Comparison of ENCODE assay signal across 12 cellular contexts in the genomic region with DNA sequence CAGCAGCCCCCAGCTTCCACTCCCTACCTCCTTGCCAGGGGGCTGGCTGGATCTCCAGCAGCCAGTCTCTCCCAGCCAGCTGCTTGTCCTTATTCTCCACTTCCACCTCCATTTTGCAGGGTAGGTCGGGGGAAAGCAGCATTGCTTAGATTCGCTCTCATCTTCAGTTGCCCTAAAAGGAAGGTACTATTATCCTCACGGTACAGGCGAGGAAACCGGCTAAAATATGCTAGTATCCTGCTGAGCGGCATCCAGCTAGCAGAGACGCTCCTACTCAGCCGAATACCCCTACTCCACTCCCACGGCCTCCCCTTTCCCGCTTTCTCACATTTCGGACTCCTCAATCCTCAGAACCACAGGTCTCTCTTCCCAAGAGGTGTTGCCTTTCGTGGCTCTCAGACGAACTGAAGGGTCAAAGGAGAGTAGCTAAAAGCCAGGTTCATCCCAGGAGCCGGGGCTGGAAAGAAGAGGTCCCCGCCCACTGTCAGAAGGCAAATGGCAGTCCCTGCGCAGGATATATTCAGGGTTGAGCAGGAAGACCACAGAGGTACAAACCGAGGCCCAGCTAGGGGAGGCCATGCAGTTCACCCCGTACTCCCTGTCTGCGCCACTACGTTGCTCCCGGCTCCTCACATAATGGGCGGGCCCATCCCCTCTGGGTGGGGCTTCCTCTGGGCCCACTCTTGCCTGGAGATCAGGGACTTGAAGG. TPM values are rescaled to one million over a fixed set of nuclear protein-coding genes. Genes with fewer than 3 reads are reported as not detected.
DNase-seq lines count a peak whose midpoint lies in the region; ATAC-seq and TF ChIP-seq lines count a peak whose summit lies in the region.
"Had no signal": no experiment of that assay in that cellular context is flagged by ENCODE, and none has a peak within 500 bp of the region (broad histone marks: within the 10 kb centered on the region; RNA-seq: fewer than 3 reads in every experiment).

No MANE protein-coding gene starts in this region.

- H3K79me1 ChIP-seq in mesenchymal stem cell (replicated peaks; ENCODE audit: low read length, poor library complexity, severe bottlenecking) = no peaks in the 10 kb centered on the region

- H3K36me3 ChIP-seq in breast epithelium = no peaks in the 10 kb centered on the region
- H3K36me3 ChIP-seq in mesenchymal stem cell (ENCODE audit: control insufficient read depth in 1 of 2, insufficient read depth in 2 of 2, low read depth in 1 of 2, low read length in 2 of 2) = no peaks in the 10 kb centered on the region
- no peaks in the 10 kb centered on the region for H3K36me3 ChIP-seq in thyroid gland
- H3K36me3 ChIP-seq: heart left ventricle had no signal

- no peaks in the 10 kb centered on the region for H3K4me1 Mint-ChIP-seq in MCF 10A (ENCODE audit: insufficient read depth, unreplicated experiment)
- H3K4me1 Mint-ChIP-seq in activated B cell treated with CpG ODN at 0.5 μM for 24 hours = peaks cover 15% of the 10 kb centered on the region
- peaks cover 11% of the 10 kb centered on the region for H3K4me1 Mint-ChIP-seq in memory B cell

- H3K27ac Mint-ChIP-seq in MCF 10A (ENCODE audit: low read depth, unreplicated experiment) = no peak overlapping the region
- H3K27ac Mint-ChIP-seq in activated B cell treated with CpG ODN at 0.5 μM for 24 hours = no peak overlapping the region
- no peak overlapping the region for H3K27ac Mint-ChIP-seq in memory B cell

- H3K23ac ChIP-seq in mesenchymal stem cell (ENCODE audit: low read length in 2 of 2) = no peak overlapping the region

- H3K4me3 ChIP-seq in breast epithelium (no peak overlapping the region), mesenchymal stem cell (ENCODE audit: insufficient read depth in 1 of 2, low read depth in 1 of 2, low read length in 2 of 2) (no peak overlapping the region), thyroid gland (replicated peaks in 1 of 3) (no peak overlapping the region)
- H3K4me3 ChIP-seq: heart left ventricle, lung had no signal

- no peak overlapping the region for H3K14ac ChIP-seq in mesenchymal stem cell (ENCODE audit: low read length in 2 of 2)

- ATAC-seq in activated B cell treated with CpG ODN at 0.5 μM for 24 hours (ENCODE audit: low read depth) (no peak), memory B cell (ENCODE audit: low read depth) (no peak), HG03175 (IDR thresholded peaks at IDR 0.05; ENCODE audit: unreplicated experiment) (no peak)

- no peak for DNase-seq in MCF 10A (ENCODE audit: unreplicated experiment)
- no peak for DNase-seq in breast epithelium (ENCODE audit: low spot score in 2 of 2)
- no peak for DNase-seq in activated B cell treated with CpG ODN at 0.5 μM for 24 hours
- no peak for DNase-seq in memory B cell (ENCODE audit: low spot score in 2 of 2)
- DNase-seq in mesenchymal stem cell = no peak
- no peak for DNase-seq in COR-L47 (lab: John Stamatoyannopoulos, UW)
- no peak for DNase-seq in thyroid gland
- DNase-seq: HCEC 1CT, NCI-H2171 had no signal

- no peak overlapping the region for H3K4me2 ChIP-seq in mesenchymal stem cell (ENCODE audit: low read length, poor library complexity, severe bottlenecking)

- H2BK120ac ChIP-seq in mesenchymal stem cell (ENCODE audit: low read depth, low read length) = no peak overlapping the region

- H3K27ac ChIP-seq in breast epithelium = no peak overlapping the region
- no peak overlapping the region for H3K27ac ChIP-seq in mesenchymal stem cell (ENCODE audit: low read length, poor library complexity, severe bottlenecking)
- no peak overlapping the region for H3K27ac ChIP-seq in thyroid gland
- H3K27ac ChIP-seq: heart left ventricle had no signal

- no peak overlapping the region for H3K4ac ChIP-seq in mesenchymal stem cell (ENCODE audit: low read depth in 1 of 2, low read length in 2 of 2)

- H3K36me3 Mint-ChIP-seq in MCF 10A (ENCODE audit: insufficient read depth, unreplicated experiment) (peaks cover 17% of the 10 kb centered on the region), activated B cell treated with CpG ODN at 0.5 μM for 24 hours (ENCODE audit: low read depth) (no peaks in the 10 kb centered on the region), memory B cell (no peaks in the 10 kb centered on the region)

- no peak for TF ChIP-seq POLR2A in breast epithelium (IDR thresholded peaks at IDR 0.05)
- TF ChIP-seq POLR2A in thyroid gland (IDR thresholded peaks at IDR 0.05) = no peak

- H3K4me3 Mint-ChIP-seq in MCF 10A (ENCODE audit: unreplicated experiment) (peak overlapping the region; percentile 39), activated B cell treated with CpG ODN at 0.5 μM for 24 hours (peak overlapping the region; percentile 53), memory B cell (peak overlapping the region; percentile 71)

- no peak overlapping the region for H2BK15ac ChIP-seq in mesenchymal stem cell (ENCODE audit: low read depth, poor library complexity, severe bottlenecking)

- no peak overlapping the region for H2AFZ ChIP-seq in mesenchymal stem cell (ENCODE audit: low read depth, low read length)

- no peak overlapping the region for H2BK12ac ChIP-seq in mesenchymal stem cell (ENCODE audit: low read length in 2 of 2)

- no peak overlapping the region for H2BK5ac ChIP-seq in mesenchymal stem cell (ENCODE audit: low read depth, low read length, poor library complexity, severe bottlenecking)

- H3K9me3 ChIP-seq in breast epithelium = no peaks in the 10 kb centered on the region
- H3K9me3 ChIP-seq in mesenchymal stem cell (ENCODE audit: control insufficient read depth, low read length) = no peaks in the 10 kb centered on the region
- no peaks in the 10 kb centered on the region for H3K9me3 ChIP-seq in thyroid gland
- H3K9me3 ChIP-seq: heart left ventricle had no signal

- H3K27me3 ChIP-seq in breast epithelium (peaks cover 3 to 36% of the 10 kb centered on the region in 2 donors), mesenchymal stem cell (ENCODE audit: control insufficient read depth in 1 of 2, insufficient read depth in 1 of 2, low read length in 2 of 2) (peaks cover 44 to 55% of the 10 kb centered on the region in 2 experiments), thyroid gland (peaks cover 6% of the 10 kb centered on the region)

- no peak overlapping the region for H2AK5ac ChIP-seq in mesenchymal stem cell (ENCODE audit: low read length, severe bottlenecking)

- H4K8ac ChIP-seq in mesenchymal stem cell (ENCODE audit: low read length) = no peak overlapping the region

- H3K4me1 ChIP-seq in breast epithelium = peaks cover 0 to 5% of the 10 kb centered on the region in 2 donors
- H3K4me1 ChIP-seq in mesenchymal stem cell (ENCODE audit: control insufficient read depth, insufficient read depth, low read depth, low read length) = peaks cover 14% of the 10 kb centered on the region
- peaks cover 3 to 14% of the 10 kb centered on the region in 2 donors for H3K4me1 ChIP-seq in thyroid gland

- WGBS in mesenchymal stem cell = 70% methylated on average over 22 of the region's 22 CpGs
- 58 to 64% methylated on average over 21 to 22 of the region's 22 CpGs for WGBS in thyroid gland, 2 donors

- no peak overlapping the region for H3K9ac ChIP-seq in mesenchymal stem cell (ENCODE audit: low read length)

- POLR2A ChIA-PET in MCF 10A (lab: Yijun Ruan, JAX) (interaction anchor here (1.0 kb wide), 1 partner anchor 14 kb away, joined by 3 read pairs; no protein-coding TSS in a partner anchor), activated B cell treated with CpG ODN at 0.5 μM for 24 hours (lab: Charles Lee) (no interaction called here)

- no TSS peak for BruUV-seq in MCF 10A (replicated peaks; lab: Mats Ljungman, UMichigan)

- CTCF ChIA-PET in MCF 10A (lab: Yijun Ruan, JAX) = interaction anchor here (0.6 to 1.1 kb wide), 4 partner anchors 9 to 154 kb away, joined by 3 to 4 read pairs (median 4); no protein-coding TSS in a partner anchor
- CTCF ChIA-PET in activated B cell treated with CpG ODN at 0.5 μM for 24 hours (lab: Charles Lee) = interaction anchor here (0.7 to 2.0 kb wide), 16 partner anchors 10 to 455 kb away, joined by 3 to 53 read pairs (median 4); no protein-coding TSS in a partner anchor

- TF ChIP-seq CTCF in MCF 10A (IDR thresholded peaks at IDR 0.05; ENCODE audit: unreplicated experiment) = no peak
- no peak for TF ChIP-seq CTCF in breast epithelium (IDR thresholded peaks at IDR 0.05)
- no peak for TF ChIP-seq CTCF in activated B cell treated with CpG ODN at 0.5 μM for 24 hours (IDR thresholded peaks at IDR 0.05)
- no peak for TF ChIP-seq CTCF in thyroid gland (IDR thresholded peaks at IDR 0.05)

- intact Hi-C loops in MCF 10A (cut with micrococcal nuclease) (loop anchor here (1.0 kb wide), 1 partner anchor 135 kb away; no protein-coding TSS in a partner anchor), breast epithelium (cut with DNase I; ENCODE audit: low total_unique reads) (no loop called here), activated B cell treated with CpG ODN at 0.5 μM for 24 hours (cut with micrococcal nuclease) (loop anchor here (1.0 to 5.0 kb wide), 4 partner anchors 47 to 452 kb away; no protein-coding TSS in a partner anchor), thyroid gland (cut with DNase I) (no loop called here)

- H3K18ac ChIP-seq in mesenchymal stem cell (ENCODE audit: low read depth in 1 of 2, low read length in 2 of 2) = no peak overlapping the region

- H4K91ac ChIP-seq in mesenchymal stem cell (ENCODE audit: low read length) = no peak overlapping the region

- H3K27me3 Mint-ChIP-seq in MCF 10A (ENCODE audit: insufficient read depth, unreplicated experiment) (peaks cover 12% of the 10 kb centered on the region), activated B cell treated with CpG ODN at 0.5 μM for 24 hours (peaks cover 36% of the 10 kb centered on the region), memory B cell (peaks cover 19% of the 10 kb centered on the region)

- H3K9me3 Mint-ChIP-seq in MCF 10A (ENCODE audit: unreplicated experiment) (no peaks in the 10 kb centered on the region), activated B cell treated with CpG ODN at 0.5 μM for 24 hours (no peaks in the 10 kb centered on the region), memory B cell (no peaks in the 10 kb centered on the region)

RNA-seq across cellular contexts. Expression of a gene that starts 1.6 kb away (rescaled TPM):
- total RNA-seq in MCF 10A (2022) (2.8 and 3.7 TPM in 2 replicates), breast epithelium (10 to 100 TPM in 2 of 3 donors, 1 to 10 TPM in 1; 1.9 to 18.7 (median 11.8) TPM), activated B cell treated with CpG ODN at 0.5 μM for 24 hours (37.9 and 43.2 TPM in 2 replicates), thyroid gland (10 to 100 TPM; 21.1 to 44.5 (median 24.9) TPM)
- 0.21 TPM for polyA plus RNA-seq in mesenchymal stem cell (2013, experiment 1 of 2)
- 0.25 TPM for polyA plus RNA-seq in mesenchymal stem cell (2013, experiment 2 of 2)

Comparison
In these comparisons a context has a peak if more than half of its experiments do, and no peak if none do; other contexts are left out.
1. intact Hi-C loops: an anchor here in MCF 10A (1.0 kb wide) and activated B cell treated with CpG ODN at 0.5 μM for 24 hours (1.0 to 5.0 kb wide); none called in breast epithelium and thyroid gland.